Comparison of ENCODE assay signal across 28 cellular contexts in the genomic region with DNA sequence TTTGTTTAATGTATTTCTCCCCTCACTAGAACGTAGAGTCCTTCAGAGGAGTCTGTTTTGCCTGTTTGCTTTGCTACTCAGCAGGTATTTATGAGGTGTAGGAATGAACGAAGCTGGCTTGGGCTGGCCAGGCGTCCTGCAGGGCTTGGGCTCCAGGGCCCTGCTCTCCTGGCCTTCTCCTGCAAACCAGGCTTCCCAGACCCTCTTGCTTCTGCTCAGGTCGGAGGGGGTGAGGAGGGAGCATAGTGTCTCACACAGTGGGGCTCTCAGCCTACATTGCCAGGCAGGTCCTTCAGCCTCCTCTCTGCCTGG. TPM values are rescaled to one million over a fixed set of nuclear protein-coding genes. Genes with fewer than 3 reads are reported as not detected.
DNase-seq lines count a peak whose midpoint lies in the region; ATAC-seq and TF ChIP-seq lines count a peak whose summit lies in the region.
"Had no signal": no experiment of that assay in that cellular context is flagged by ENCODE, and none has a peak within 500 bp of the region (broad histone marks: within the 10 kb centered on the region; RNA-seq: fewer than 3 reads in every experiment).

No MANE protein-coding gene starts in this region.

- 23% methylated on average over 4 of the region's 4 CpGs for WGBS in hepatocyte (ENCODE audit: low lambda C conversion rate, missing lambda C conversion rate)

- POLR2A ChIA-PET in GM10248 (lab: Yijun Ruan, JAX), result no interaction called here

- no peak overlapping the region for H3K4me2 ChIP-seq in hepatocyte

- H3K9me3 ChIP-seq in hepatocyte (ENCODE audit: low read depth), result no peaks in the 10 kb centered on the region
- H3K9me3 ChIP-seq in uterus, result no peaks in the 10 kb centered on the region
- H3K9me3 ChIP-seq: colonic mucosa, ovary, suprapubic skin, upper lobe of right lung had no signal

- no peaks in the 10 kb centered on the region for H4K20me1 ChIP-seq in hepatocyte (ENCODE audit: insufficient read depth, poor library complexity, severe bottlenecking)

- CTCF ChIA-PET in GM10248 (lab: Yijun Ruan, JAX), result interaction anchor here (0.9 kb wide), 1 partner anchor 57 kb away, joined by 4 read pairs; no protein-coding TSS in a partner anchor

- H3K27ac ChIP-seq in hepatocyte, result peak overlapping the region; percentile 46
- peak overlapping the region; percentile 29 to 38 for H3K27ac ChIP-seq in uterus
- H3K27ac ChIP-seq: colonic mucosa, epithelial cell of prostate, ovary, suprapubic skin, upper lobe of right lung had no signal

- no peaks in the 10 kb centered on the region for H3K79me2 ChIP-seq in hepatocyte

- no peaks in the 10 kb centered on the region for H3K27me3 ChIP-seq in hepatocyte
- H3K27me3 ChIP-seq in uterus, result no peaks in the 10 kb centered on the region
- H3K27me3 ChIP-seq: colonic mucosa, ovary had no signal

- H3K4me3 ChIP-seq in hepatocyte, result no peak overlapping the region
- no peak overlapping the region for H3K4me3 ChIP-seq in uterus
- H3K4me3 ChIP-seq: colonic mucosa, ovary, suprapubic skin, upper lobe of right lung had no signal

- H3K4me1 ChIP-seq in hepatocyte (ENCODE audit: insufficient read depth), result peaks cover 23% of the 10 kb centered on the region
- H3K4me1 ChIP-seq in uterus, result peaks cover 0 to 14% of the 10 kb centered on the region in 2 donors
- H3K4me1 ChIP-seq: suprapubic skin, upper lobe of right lung had no signal

- H3K9me2 ChIP-seq in hepatocyte (replicated peaks; ENCODE audit: insufficient read depth), result no peaks in the 10 kb centered on the region

- no peak overlapping the region for H2AFZ ChIP-seq in hepatocyte

- intact Hi-C loops in uterus (cut with DNase I; ENCODE audit: low total_unique reads), result no loop called here

- no peak for ATAC-seq in GM19351 (IDR thresholded peaks at IDR 0.05; ENCODE audit: unreplicated experiment)
- ATAC-seq: stimulated activated naive B cell treated with anti-CD40 and anti-IgM and Interleukin-4, amounts not matched to agents 10 μg/mL and 1 μg/mL and 100 μg/mL, for 72 hours; upper lobe of right lung had no signal

- DNase-seq in NCI-H345 (lab: John Stamatoyannopoulos, UW) (peak; percentile 22), NCI-H345 treated with DMSO at 0.1 percent for 48 hours (lab: John Stamatoyannopoulos, UW; ENCODE audit: unreplicated experiment) (no peak), NCI-H510A treated with DMSO at 0.1 percent for 48 hours (lab: John Stamatoyannopoulos, UW) (peak; percentile 89), hepatocyte (ENCODE audit: low spot score) (peak; percentile 47), uterus (no peak), GM10248 (ENCODE audit: extremely low spot score) (no peak)
- no peak for DNase-seq in stimulated activated naive CD4-positive, alpha-beta T cell treated with Interleukin-2 at 50 U/mL for 16 hours (lab: John Stamatoyannopoulos, UW)
- DNase-seq: activated B cell treated with CpG ODN at 0.5 μM for 24 hours; activated effector memory CD4-positive, alpha-beta T cell treated with anti-CD3 and anti-CD28 coated beads, Interleukin-2, amount 50 U/mL, for 16 hours; activated T-cell treated with anti-CD3 and anti-CD28 coated beads, Interleukin-2, amount 50 U/mL, for 24 hours; effector CD4-positive, alpha-beta T cell; GOT3; IMR-90; left colon; NCI-H1417 treated with DMSO at 0.1 percent for 48 hours; NCI-H2081 treated with DMSO at 0.1 percent for 48 hours; NCI-H446 treated with DMSO at 0.1 percent for 48 hours; retina; stimulated activated naive B cell treated with anti-CD40 and anti-IgM and Interleukin-4, amounts not matched to agents 10 μg/mL and 1 μg/mL and 100 μg/mL, for 72 hours; upper lobe of right lung had no signal

- H3K36me3 ChIP-seq in hepatocyte (replicated peaks; ENCODE audit: insufficient read depth, low read depth) (no peaks in the 10 kb centered on the region), uterus (no peaks in the 10 kb centered on the region)
- H3K36me3 ChIP-seq: colonic mucosa, ovary, suprapubic skin, upper lobe of right lung had no signal

- TF ChIP-seq CTCF in hepatocyte (IDR thresholded peaks at IDR 0.05; ENCODE audit: poor library complexity) (no peak), uterus (IDR thresholded peaks at IDR 0.05) (no peak), GM10248 (IDR thresholded peaks at IDR 0.05; ENCODE audit: control extremely low read depth, extremely low read depth, low read depth, missing control alignments) (no peak)

- TF ChIP-seq POLR2A in uterus (IDR thresholded peaks at IDR 0.05), result no peak

RNA-seq across cellular contexts. Expression of a gene that starts 24.6 kb away (rescaled TPM):
- total RNA-seq in hepatocyte (2.3 and 6.7 TPM in 2 replicates), uterus (not detected)
- 0.86 and 1.1 TPM in 2 replicates for polyA plus RNA-seq in hepatocyte
- total RNA-seq: activated B cell treated with CpG ODN at 0.5 μM for 24 hours, IMR-90, left colon, LHCN-M2, ovary, SK-MEL-5, suprapubic skin, upper lobe of right lung had no signal
- polyA plus RNA-seq: IMR-90, neural cell, ovary had no signal

RNA-seq across cellular contexts. Expression of a gene that starts 39.5 kb away (rescaled TPM):
- 38.1 and 41.5 TPM in 2 replicates for total RNA-seq in hepatocyte
- 66.3 and 68.2 TPM in 2 replicates for polyA plus RNA-seq in hepatocyte
- total RNA-seq in uterus, result 10 to 100 TPM; 31.0 to 83.3 (median 37.6) TPM

Comparison
In these comparisons a context has a peak if more than half of its experiments do, and no peak if none do; other contexts are left out.
1. DNase-seq: peak in NCI-H345 (single experiment), NCI-H510A treated with DMSO at 0.1 percent for 48 hours (single experiment) and hepatocyte (single experiment); none in NCI-H345 treated with DMSO at 0.1 percent for 48 hours (single experiment), uterus (0 of 2), GM10248 (single experiment) and stimulated activated naive CD4-positive, alpha-beta T cell treated with Interleukin-2 at 50 U/mL for 16 hours (single experiment).